ENCODE assay signal across 6 cellular contexts in the genomic region with DNA sequence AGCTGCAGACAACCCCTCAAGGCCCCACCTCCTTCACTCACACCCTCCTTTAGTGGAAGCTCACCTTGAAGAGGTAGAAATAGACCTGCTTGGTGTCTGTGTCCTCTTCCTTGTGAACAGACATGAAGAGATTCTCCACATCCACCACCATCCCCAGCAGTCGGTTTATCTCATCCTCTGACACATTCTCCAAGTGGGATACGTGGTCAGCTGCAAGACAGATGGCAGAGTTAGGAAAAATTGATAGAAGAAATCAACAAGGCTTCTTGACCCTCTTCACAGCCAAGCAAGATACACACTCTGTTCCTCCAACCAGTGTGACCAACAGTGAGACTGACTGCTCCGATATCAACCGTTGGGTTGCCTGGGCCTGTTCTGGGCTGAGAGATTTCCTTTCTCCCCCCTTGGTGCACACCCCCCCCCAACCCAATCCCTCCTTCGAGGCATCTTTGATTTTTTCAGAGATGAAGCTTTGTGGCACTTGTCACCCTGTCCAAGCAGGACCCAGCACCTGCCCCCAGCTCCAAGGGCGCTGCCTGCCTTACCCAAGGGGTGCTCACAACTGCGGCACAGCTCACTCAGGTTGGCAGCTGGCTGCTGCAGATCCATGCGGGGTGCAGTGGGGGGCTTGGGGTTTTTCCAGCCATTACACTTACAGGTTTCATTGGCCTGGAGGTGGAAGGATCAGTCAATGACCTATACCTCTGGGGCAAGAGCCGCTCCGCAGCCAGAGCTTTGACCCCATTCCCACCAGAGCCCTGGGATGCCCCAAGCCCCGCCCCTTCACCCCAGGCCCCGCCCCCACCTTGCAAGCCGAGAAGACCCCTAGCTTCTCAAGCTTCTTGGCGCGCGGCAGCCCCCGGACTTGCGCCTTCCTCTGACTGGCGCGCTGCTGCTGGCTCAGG. TPM values are rescaled to one million over a fixed set of nuclear protein-coding genes. Genes with fewer than 3 reads are reported as not detected.
A peak's percentile ranks its signal among the peaks of the same experiment; 100 is the strongest.
DNase-seq lines count a peak whose midpoint lies in the region; ATAC-seq lines count a peak whose summit lies in the region.

No MANE protein-coding gene starts in this region.

- DNase-seq in activated T-cell treated with anti-CD3 and anti-CD28 coated beads, Interleukin-2, amount 50 U/mL, for 48 hours, result peak; percentile 46 to 51
- no peak for DNase-seq in memory B cell (ENCODE audit: low spot score in 2 of 2)
- DNase-seq in dedifferentiated amniotic fluid mesenchymal stem cell (ENCODE audit: extremely low spot score), result no peak
- DNase-seq in HK-2 (ENCODE audit: unreplicated experiment), result no peak
- no peak for DNase-seq in G401 (ENCODE audit: low spot score)

- peaks cover 12% of the 10 kb centered on the region for H3K36me3 Mint-ChIP-seq in memory B cell

- in situ Hi-C loops in G401 (cut with HindIII; ENCODE audit: low sequenced_read_pairs), result no loop called here

- no peaks in the 10 kb centered on the region for H3K27me3 Mint-ChIP-seq in memory B cell

- no peak overlapping the region for H3K27ac Mint-ChIP-seq in memory B cell

- no peaks in the 10 kb centered on the region for H3K9me3 Mint-ChIP-seq in memory B cell

- H3K4me1 Mint-ChIP-seq in memory B cell, result peaks cover 24% of the 10 kb centered on the region

- ATAC-seq in HG02759 (IDR thresholded peaks at IDR 0.05; ENCODE audit: unreplicated experiment) (peak; percentile 20), memory B cell (ENCODE audit: low read depth) (peak; percentile 3)

- peak overlapping the region; percentile 52 for H3K4me3 Mint-ChIP-seq in memory B cell

RNA-seq across cellular contexts. Expression of a gene that starts 0.8 kb away (rescaled TPM):
- 26.3 and 28.6 TPM in 2 replicates for total RNA-seq in G401 (2014; rRNA removed; shearing (Covaris generic))

RNA-seq across cellular contexts. Expression of a gene that starts 2.2 kb away (rescaled TPM):
- total RNA-seq in G401 (2014; rRNA removed; shearing (Covaris generic)), result not detected in 2 replicates

RNA-seq across cellular contexts. Expression of a gene that starts 7.9 kb away (rescaled TPM):
- total RNA-seq in G401 (2014; rRNA removed; shearing (Covaris generic)), result 2.4 and 6.5 TPM in 2 replicates

RNA-seq across cellular contexts. Expression of a gene that starts 22.1 kb away (rescaled TPM):
- 1.8 and 1.9 TPM in 2 replicates for total RNA-seq in G401 (2014; rRNA removed; shearing (Covaris generic))

RNA-seq across cellular contexts. Expression of a gene that starts 34.4 kb away (rescaled TPM):
- 130 and 145 TPM in 2 replicates for total RNA-seq in G401 (2014; rRNA removed; shearing (Covaris generic))

Comparison
In these comparisons a context has a peak if more than half of its experiments do, and no peak if none do; other contexts are left out.
1. DNase-seq: peak in activated T-cell treated with anti-CD3 and anti-CD28 coated beads, Interleukin-2, amount 50 U/mL, for 48 hours (2 of 2); none in memory B cell (0 of 2), dedifferentiated amniotic fluid mesenchymal stem cell (single experiment), HK-2 (single experiment) and G401 (single experiment).